Comparison of ENCODE assay signal across 9 cellular contexts in the genomic region with DNA sequence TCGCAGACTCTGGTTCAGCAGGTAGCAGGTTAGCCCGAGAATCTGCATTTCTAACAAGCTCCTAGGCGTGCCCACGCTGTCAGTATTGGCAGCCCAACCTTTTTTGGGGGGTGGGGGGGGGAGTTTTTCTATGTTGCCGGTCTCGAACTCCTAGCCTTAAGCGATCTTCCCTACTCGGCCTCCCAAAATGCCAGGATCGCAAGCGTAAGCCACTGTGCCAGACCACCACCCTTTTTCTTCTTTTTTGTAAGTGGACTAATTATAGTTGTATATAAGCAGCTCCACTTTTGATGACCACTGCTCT. TPM values are rescaled to one million over a fixed set of nuclear protein-coding genes. Genes with fewer than 3 reads are reported as not detected.
A peak's percentile ranks its signal among the peaks of the same experiment; 100 is the strongest.
DNase-seq lines count a peak whose midpoint lies in the region; ATAC-seq and TF ChIP-seq lines count a peak whose summit lies in the region.
"Had no signal": no experiment of that assay in that cellular context is flagged by ENCODE, and none has a peak within 500 bp of the region (broad histone marks: within the 10 kb centered on the region; RNA-seq: fewer than 3 reads in every experiment).

No MANE protein-coding gene starts in this region.

- ATAC-seq in activated T-cell treated with anti-CD3 and anti-CD28 coated beads, Interleukin-2, amount 50 U/mL, for 72 hours (replicated peaks in 1 of 2) = no peak
- ATAC-seq in WTC11 (no peak), thoracic aorta (ENCODE audit: insufficient number of reproducible peaks, low FRiP score, low read depth) (no peak)

- POLR2A ChIA-PET in WTC11 (lab: Charles Lee) = interaction anchor here (0.5 kb wide), 1 partner anchor 529 kb away, joined by 3 read pairs; no protein-coding TSS in a partner anchor

- CTCF ChIA-PET in WTC11 (lab: Charles Lee) = interaction anchor here (0.5 to 2.7 kb wide), 3 partner anchors 27 to 322 kb away, joined by 4 to 16 read pairs (median 12); no protein-coding TSS in a partner anchor

- H3K4me3 ChIP-seq in iPS-18c (ENCODE audit: insufficient read depth, low read depth, low read length) (peak overlapping the region; percentile 72), thoracic aorta (peak overlapping the region; percentile 90)

- peak overlapping the region; percentile 97 for H3K27ac Mint-ChIP-seq in activated T-cell treated with anti-CD3 and anti-CD28 coated beads, Interleukin-2, amount 50 U/mL, for 72 hours
- H3K27ac Mint-ChIP-seq in WTC11 = no peak overlapping the region; the same call in 1 of the 2 replicates

- TF ChIP-seq CTCF in WTC11 (IDR thresholded peaks at IDR 0.05) (no peak), thoracic aorta (IDR thresholded peaks at IDR 0.05) (no peak)

- H3K9me3 ChIP-seq in iPS-18c (ENCODE audit: control insufficient read depth, insufficient read depth, low read length) (no peaks in the 10 kb centered on the region), thoracic aorta (no peaks in the 10 kb centered on the region)

- H3K4me1 ChIP-seq in thoracic aorta (ENCODE audit: control insufficient read depth in 1 of 2, low read depth in 2 of 2) = peaks cover 10 to 17% of the 10 kb centered on the region in 2 donors

- H3K4me3 Mint-ChIP-seq in activated T-cell treated with anti-CD3 and anti-CD28 coated beads, Interleukin-2, amount 50 U/mL, for 72 hours = peak overlapping the region; percentile 97 to 98
- H3K4me3 Mint-ChIP-seq in WTC11 = peak overlapping the region; percentile 99

- H3K36me3 ChIP-seq in thoracic aorta = no peaks in the 10 kb centered on the region

- no peak for DNase-seq in activated T-cell treated with anti-CD3 and anti-CD28 coated beads, Interleukin-2, amount 50 U/mL, for 72 hours
- DNase-seq in activated T-cell treated with anti-CD3 and anti-CD28 coated beads, Interleukin-2, amount 50 U/mL, for 1 hour = no peak
- DNase-seq in WTC11 (ENCODE audit: low spot score) (no peak), thoracic aorta (ENCODE audit: low spot score) (no peak), NCI-H2107 (lab: John Stamatoyannopoulos, UW) (no peak), NCI-H187 (lab: John Stamatoyannopoulos, UW) (no peak), EL (no peak)

- no peaks in the 10 kb centered on the region for H3K9me3 Mint-ChIP-seq in activated T-cell treated with anti-CD3 and anti-CD28 coated beads, Interleukin-2, amount 50 U/mL, for 72 hours
- H3K9me3 Mint-ChIP-seq in WTC11 = no peaks in the 10 kb centered on the region

- no peaks in the 10 kb centered on the region for H3K27me3 ChIP-seq in thoracic aorta (replicated peaks; ENCODE audit: insufficient read depth)

- H3K27ac ChIP-seq in thoracic aorta = peak overlapping the region in 1 of 2 donors; percentile 67

- H3K4me1 Mint-ChIP-seq in activated T-cell treated with anti-CD3 and anti-CD28 coated beads, Interleukin-2, amount 50 U/mL, for 72 hours (ENCODE audit: low read depth) = peaks cover 37% of the 10 kb centered on the region
- H3K4me1 Mint-ChIP-seq in WTC11 = peaks cover 16% of the 10 kb centered on the region

- peaks cover 9% of the 10 kb centered on the region in 2 donors for H3K36me3 Mint-ChIP-seq in activated T-cell treated with anti-CD3 and anti-CD28 coated beads, Interleukin-2, amount 50 U/mL, for 72 hours (ENCODE audit: insufficient read depth in 2 of 2)
- H3K36me3 Mint-ChIP-seq in WTC11 = peaks cover 10% of the 10 kb centered on the region

- no peaks in the 10 kb centered on the region for H3K27me3 Mint-ChIP-seq in activated T-cell treated with anti-CD3 and anti-CD28 coated beads, Interleukin-2, amount 50 U/mL, for 72 hours (ENCODE audit: low read depth)
- no peaks in the 10 kb centered on the region for H3K27me3 Mint-ChIP-seq in WTC11 (ENCODE audit: low read depth)

TF ChIP-seq in WTC11, 78 proteins besides CTCF, POLR2A, EP300 and RAD21:
- TF ChIP-seq NFE2L1 (CRISPR knock-in tag; IDR thresholded peaks at IDR 0.05) (no peak), SMAD3 (CRISPR knock-in tag; IDR thresholded peaks at IDR 0.05; ENCODE audit: borderline replicate concordance) (no peak), NFATC4 (CRISPR knock-in tag; IDR thresholded peaks at IDR 0.05) (no peak), GRHL2 (CRISPR knock-in tag; IDR thresholded peaks at IDR 0.05; ENCODE audit: insufficient replicate concordance, severe bottlenecking) (no peak), CREM (CRISPR knock-in tag; IDR thresholded peaks at IDR 0.05) (no peak), CREB1 (CRISPR knock-in tag; IDR thresholded peaks at IDR 0.05) (no peak)
- TF ChIP-seq, protein P1, sequence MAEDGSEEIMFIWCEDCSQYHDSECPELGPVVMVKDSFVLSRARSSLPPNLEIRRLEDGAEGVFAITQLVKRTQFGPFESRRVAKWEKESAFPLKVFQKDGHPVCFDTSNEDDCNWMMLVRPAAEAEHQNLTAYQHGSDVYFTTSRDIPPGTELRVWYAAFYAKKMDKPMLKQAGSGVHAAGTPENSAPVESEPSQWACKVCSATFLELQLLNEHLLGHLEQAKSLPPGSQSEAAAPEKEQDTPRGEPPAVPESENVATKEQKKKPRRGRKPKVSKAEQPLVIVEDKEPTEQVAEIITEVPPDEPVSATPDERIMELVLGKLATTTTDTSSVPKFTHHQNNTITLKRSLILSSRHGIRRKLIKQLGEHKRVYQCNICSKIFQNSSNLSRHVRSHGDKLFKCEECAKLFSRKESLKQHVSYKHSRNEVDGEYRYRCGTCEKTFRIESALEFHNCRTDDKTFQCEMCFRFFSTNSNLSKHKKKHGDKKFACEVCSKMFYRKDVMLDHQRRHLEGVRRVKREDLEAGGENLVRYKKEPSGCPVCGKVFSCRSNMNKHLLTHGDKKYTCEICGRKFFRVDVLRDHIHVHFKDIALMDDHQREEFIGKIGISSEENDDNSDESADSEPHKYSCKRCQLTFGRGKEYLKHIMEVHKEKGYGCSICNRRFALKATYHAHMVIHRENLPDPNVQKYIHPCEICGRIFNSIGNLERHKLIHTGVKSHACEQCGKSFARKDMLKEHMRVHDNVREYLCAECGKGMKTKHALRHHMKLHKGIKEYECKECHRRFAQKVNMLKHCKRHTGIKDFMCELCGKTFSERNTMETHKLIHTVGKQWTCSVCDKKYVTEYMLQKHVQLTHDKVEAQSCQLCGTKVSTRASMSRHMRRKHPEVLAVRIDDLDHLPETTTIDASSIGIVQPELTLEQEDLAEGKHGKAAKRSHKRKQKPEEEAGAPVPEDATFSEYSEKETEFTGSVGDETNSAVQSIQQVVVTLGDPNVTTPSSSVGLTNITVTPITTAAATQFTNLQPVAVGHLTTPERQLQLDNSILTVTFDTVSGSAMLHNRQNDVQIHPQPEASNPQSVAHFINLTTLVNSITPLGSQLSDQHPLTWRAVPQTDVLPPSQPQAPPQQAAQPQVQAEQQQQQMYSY (CRISPR knock-in tag; IDR thresholded peaks at IDR 0.05) = no peak
- TF ChIP-seq, protein P2, sequence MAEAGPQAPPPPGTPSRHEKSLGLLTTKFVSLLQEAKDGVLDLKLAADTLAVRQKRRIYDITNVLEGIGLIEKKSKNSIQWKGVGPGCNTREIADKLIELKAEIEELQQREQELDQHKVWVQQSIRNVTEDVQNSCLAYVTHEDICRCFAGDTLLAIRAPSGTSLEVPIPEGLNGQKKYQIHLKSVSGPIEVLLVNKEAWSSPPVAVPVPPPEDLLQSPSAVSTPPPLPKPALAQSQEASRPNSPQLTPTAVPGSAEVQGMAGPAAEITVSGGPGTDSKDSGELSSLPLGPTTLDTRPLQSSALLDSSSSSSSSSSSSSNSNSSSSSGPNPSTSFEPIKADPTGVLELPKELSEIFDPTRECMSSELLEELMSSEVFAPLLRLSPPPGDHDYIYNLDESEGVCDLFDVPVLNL (CRISPR knock-in tag; IDR thresholded peaks at IDR 0.05; ENCODE audit: borderline replicate concordance, low read depth) = no peak
- TF ChIP-seq, protein P3, sequence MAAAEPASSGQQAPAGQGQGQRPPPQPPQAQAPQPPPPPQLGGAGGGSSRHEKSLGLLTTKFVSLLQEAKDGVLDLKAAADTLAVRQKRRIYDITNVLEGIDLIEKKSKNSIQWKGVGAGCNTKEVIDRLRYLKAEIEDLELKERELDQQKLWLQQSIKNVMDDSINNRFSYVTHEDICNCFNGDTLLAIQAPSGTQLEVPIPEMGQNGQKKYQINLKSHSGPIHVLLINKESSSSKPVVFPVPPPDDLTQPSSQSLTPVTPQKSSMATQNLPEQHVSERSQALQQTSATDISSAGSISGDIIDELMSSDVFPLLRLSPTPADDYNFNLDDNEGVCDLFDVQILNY (CRISPR knock-in tag; IDR thresholded peaks at IDR 0.05) = no peak
- TF ChIP-seq, protein P4, sequence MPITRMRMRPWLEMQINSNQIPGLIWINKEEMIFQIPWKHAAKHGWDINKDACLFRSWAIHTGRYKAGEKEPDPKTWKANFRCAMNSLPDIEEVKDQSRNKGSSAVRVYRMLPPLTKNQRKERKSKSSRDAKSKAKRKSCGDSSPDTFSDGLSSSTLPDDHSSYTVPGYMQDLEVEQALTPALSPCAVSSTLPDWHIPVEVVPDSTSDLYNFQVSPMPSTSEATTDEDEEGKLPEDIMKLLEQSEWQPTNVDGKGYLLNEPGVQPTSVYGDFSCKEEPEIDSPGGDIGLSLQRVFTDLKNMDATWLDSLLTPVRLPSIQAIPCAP (CRISPR knock-in tag; IDR thresholded peaks at IDR 0.05) = no peak

RNA-seq across cellular contexts. Expression of a gene that starts 0.5 kb away (rescaled TPM):
- total RNA-seq in activated T-cell treated with anti-CD3 and anti-CD28 coated beads, Interleukin-2, amount 50 U/mL, for 72 hours = 10 to 100 TPM; 22.4 to 26.2 TPM
- total RNA-seq in WTC11 (2021) (55.9 to 60.6 TPM (median 58.4 TPM) in 3 replicates), thoracic aorta (1 to 10 TPM; 3.7 to 4.6 TPM)

RNA-seq across cellular contexts. Expression of a gene that starts 19.3 kb away (rescaled TPM):
- total RNA-seq in activated T-cell treated with anti-CD3 and anti-CD28 coated beads, Interleukin-2, amount 50 U/mL, for 72 hours = not detected
- not detected in 3 replicates for total RNA-seq in WTC11 (2021)
- total RNA-seq in thoracic aorta = not detected
- total RNA-seq: glomerular endothelial cell had no signal

Comparison
In these comparisons a context has a peak if more than half of its experiments do, and no peak if none do; other contexts are left out.
1. RNA of a gene that starts 0.5 kb away (total RNA-seq): 55.9 to 60.6 TPM in WTC11 and 22.4 to 26.2 TPM in activated T-cell treated with anti-CD3 and anti-CD28 coated beads, Interleukin-2, amount 50 U/mL, for 72 hours; 3.7 to 4.6 TPM in thoracic aorta; every median in the first group is over 4 times any median in the second.